Comparison of ENCODE assay signal across 2 cellular contexts in genomic region chr9:21711504-21711903, GRCh38.
TF ChIP-seq lines count a peak whose summit lies in the region.

No MANE protein-coding gene starts in this region.

TF ChIP-seq in HCT116, 20 proteins besides CTCF, POLR2A, EP300 and RAD21 (continued from another document):
- TF ChIP-seq ZBTB33 (IDR thresholded peaks at IDR 0.05; ENCODE audit: extremely low read depth, insufficient replicate concordance, low read length) (no peak), JUND (IDR thresholded peaks at IDR 0.05) (peak; percentile 60), SP1 (IDR thresholded peaks at IDR 0.05; ENCODE audit: low read depth) (peak; percentile 69), POLR2AphosphoS5 (IDR thresholded peaks at IDR 0.05; ENCODE audit: low read depth, low read length) (peak; percentile 37), FOSL1 (IDR thresholded peaks at IDR 0.05; ENCODE audit: low read depth) (peak; percentile 50), REST (IDR thresholded peaks at IDR 0.05; ENCODE audit: low read depth) (no peak), ZFX (IDR thresholded peaks at IDR 0.05) (no peak), EGR1 (IDR thresholded peaks at IDR 0.05; ENCODE audit: low read depth) (peak; percentile 62; the same call in 1 of the 2 replicates), ELF1 (IDR thresholded peaks at IDR 0.05; ENCODE audit: borderline replicate concordance, low read depth) (no peak), ZNF274 (IDR thresholded peaks at IDR 0.05; ENCODE audit: low read depth, low read length) (no peak), YY1 (IDR thresholded peaks at IDR 0.05; ENCODE audit: extremely low read depth, insufficient replicate concordance, low read depth, low read length) (peak; percentile 52), TCF7L2 (IDR thresholded peaks at IDR 0.05; ENCODE audit: borderline replicate concordance, extremely low read depth, insufficient read depth, insufficient read length) (no peak)

TF ChIP-seq in HepG2, 621 proteins besides CTCF, POLR2A, EP300 and RAD21 (continued from another document):
- TF ChIP-seq ZBTB40 (IDR thresholded peaks at IDR 0.05), result no peak
- no peak for TF ChIP-seq ZBTB40 (CRISPR knock-in tag; IDR thresholded peaks at IDR 0.05)
